Comparison of ENCODE assay signal across 7 cellular contexts in genomic region chr22:39244073-39244495, GRCh38. TPM values are rescaled to one million over a fixed set of nuclear protein-coding genes. Genes with fewer than 3 reads are reported as not detected.
DNase-seq lines count a peak whose midpoint lies in the region; ATAC-seq and TF ChIP-seq lines count a peak whose summit lies in the region.

No MANE protein-coding gene starts in this region.

- H3K27ac ChIP-seq in HCT116 (ENCODE audit: low read depth, low read length) (peak overlapping the region; percentile 94), hepatocyte (peak overlapping the region; percentile 88), skin epidermis (peak overlapping the region; percentile 8 to 92 (median 79))

- H3K9me2 ChIP-seq in HCT116 (ENCODE audit: insufficient read depth): no peaks in the 10 kb centered on the region
- no peaks in the 10 kb centered on the region for H3K9me2 ChIP-seq in hepatocyte (replicated peaks; ENCODE audit: insufficient read depth)

- H3K27me3 Mint-ChIP-seq in activated CD4-positive, alpha-beta memory T cell treated with anti-CD3 and anti-CD28 coated beads for 36 hours: peaks cover 9% of the 10 kb centered on the region

- H3K4me3 Mint-ChIP-seq in activated CD4-positive, alpha-beta memory T cell treated with anti-CD3 and anti-CD28 coated beads for 36 hours: peak overlapping the region; percentile 75

- POLR2A ChIA-PET in HCT116 (lab: Charles Lee): interaction anchor here (1.0 to 2.0 kb wide), 8 partner anchors 9 to 75 kb away, joined by 3 to 14 read pairs (median 8); partner anchors contain the start of gene RPL3
- POLR2A ChIA-PET in activated CD4-positive, alpha-beta memory T cell treated with anti-CD3 and anti-CD28 coated beads for 36 hours (lab: Charles Lee): interaction anchor here (1.8 kb wide), 1 partner anchor 75 kb away, joined by 5 read pairs; the partner anchor contains the start of gene RPL3

- H2AFZ ChIP-seq in HCT116 (ENCODE audit: low read depth, low read length, poor library complexity, severe bottlenecking) (no peak overlapping the region), hepatocyte (no peak overlapping the region)

- peaks cover 5% of the 10 kb centered on the region for H3K36me3 Mint-ChIP-seq in activated CD4-positive, alpha-beta memory T cell treated with anti-CD3 and anti-CD28 coated beads for 36 hours

- H3K79me2 ChIP-seq in HCT116 (ENCODE audit: insufficient read depth, low read length): peaks cover 31% of the 10 kb centered on the region; the same call in 1 of the 2 replicates
- H3K79me2 ChIP-seq in hepatocyte: no peaks in the 10 kb centered on the region

- peak; percentile 2 for TF ChIP-seq POLR2A in HCT116 (IDR thresholded peaks at IDR 0.05; ENCODE audit: borderline replicate concordance, extremely low read depth, insufficient read depth, insufficient read length)

- intact Hi-C loops in HCT116 (cut with micrococcal nuclease): loop anchor here (5.0 kb wide), 1 partner anchor 48 kb away; no protein-coding TSS in a partner anchor
- intact Hi-C loops in activated CD4-positive, alpha-beta memory T cell treated with anti-CD3 and anti-CD28 coated beads for 36 hours (cut with micrococcal nuclease): loop anchor here (10.0 kb wide), 1 partner anchor 281 kb away; the partner anchor contains the start of gene ATF4

- peaks cover 37% of the 10 kb centered on the region for H3K4me1 Mint-ChIP-seq in activated CD4-positive, alpha-beta memory T cell treated with anti-CD3 and anti-CD28 coated beads for 36 hours (ENCODE audit: low read depth)

- H4K20me1 ChIP-seq in HCT116 (ENCODE audit: insufficient read depth) (no peaks in the 10 kb centered on the region), hepatocyte (ENCODE audit: insufficient read depth, poor library complexity, severe bottlenecking) (no peaks in the 10 kb centered on the region)

- no peak for DNase-seq in HCT116 (ENCODE audit: low read depth, low spot score)
- DNase-seq in activated CD4-positive, alpha-beta memory T cell treated with anti-CD3 and anti-CD28 coated beads for 36 hours: no peak
- no peak for DNase-seq in hepatocyte (ENCODE audit: low spot score)
- DNase-seq in CD1c-positive myeloid dendritic cell (ENCODE audit: extremely low spot score): no peak

- CTCF ChIA-PET in HCT116 (lab: Charles Lee): interaction anchor here (1.1 to 1.4 kb wide), 3 partner anchors 28 to 67 kb away, joined by 3 to 4 read pairs (median 3); no protein-coding TSS in a partner anchor
- CTCF ChIA-PET in activated CD4-positive, alpha-beta memory T cell treated with anti-CD3 and anti-CD28 coated beads for 36 hours (lab: Charles Lee): no interaction called here

- TF ChIP-seq CTCF in HCT116 (IDR thresholded peaks at IDR 0.05 in 2 of 3, conservative IDR thresholded peaks at IDR 0.05 in 1 of 3; ENCODE audit: borderline replicate concordance in 1 of 3, insufficient read depth in 1 of 3, low read depth in 2 of 3, low read length in 2 of 3) (no peak; a peak in 1 of 6 replicates), hepatocyte (IDR thresholded peaks at IDR 0.05; ENCODE audit: poor library complexity) (no peak)

- peak overlapping the region; percentile 80 to 96 for H3K4me3 ChIP-seq in HCT116 (replicated peaks in 1 of 2; ENCODE audit: low read depth in 1 of 2, low read length in 2 of 2)
- H3K4me3 ChIP-seq in hepatocyte: peak overlapping the region; percentile 36
- peak overlapping the region; percentile 38 to 64 (median 56) for H3K4me3 ChIP-seq in skin epidermis

- peak overlapping the region; percentile 98 for H3K4me2 ChIP-seq in HCT116 (ENCODE audit: low read length)
- peak overlapping the region; percentile 98 for H3K4me2 ChIP-seq in hepatocyte

- peaks cover 32 to 54% of the 10 kb centered on the region in 2 experiments for H3K4me1 ChIP-seq in HCT116 (ENCODE audit: control insufficient read depth in 1 of 2, insufficient read depth in 2 of 2, low read length in 2 of 2)
- H3K4me1 ChIP-seq in hepatocyte (ENCODE audit: insufficient read depth): peaks cover 30% of the 10 kb centered on the region

- ATAC-seq in HCT116: no peak
- no peak for ATAC-seq in HG03460 (IDR thresholded peaks at IDR 0.05; ENCODE audit: unreplicated experiment)
- ATAC-seq in GM19324 (IDR thresholded peaks at IDR 0.05; ENCODE audit: low FRiP score, unreplicated experiment): no peak

- H3K9me3 ChIP-seq in HCT116 (ENCODE audit: control insufficient read depth in 1 of 2, insufficient read depth in 1 of 2, low read depth in 1 of 2, low read length in 2 of 2) (no peaks in the 10 kb centered on the region), hepatocyte (ENCODE audit: low read depth) (no peaks in the 10 kb centered on the region)

- no peaks in the 10 kb centered on the region for H3K9me3 Mint-ChIP-seq in activated CD4-positive, alpha-beta memory T cell treated with anti-CD3 and anti-CD28 coated beads for 36 hours

- no TSS peak for BruUV-seq in HCT116 (replicated peaks; lab: Mats Ljungman, UMichigan)

- RAD21 ChIA-PET in HCT116 (lab: Charles Lee; ENCODE audit: low non-redundant PET in 1 of 2, low total read pairs in 2 of 2, uncharacterized antibody in 2 of 2, unreplicated experiment in 2 of 2): no interaction called here

- H3K27me3 ChIP-seq in HCT116 (ENCODE audit: insufficient read depth, low read length) (no peaks in the 10 kb centered on the region), hepatocyte (peaks cover 14% of the 10 kb centered on the region)

- H3K27ac Mint-ChIP-seq in activated CD4-positive, alpha-beta memory T cell treated with anti-CD3 and anti-CD28 coated beads for 36 hours: no peak overlapping the region

- H3K9ac ChIP-seq in HCT116 (ENCODE audit: low read length): peak overlapping the region; percentile 89

- 0% methylated on average over 8 of the region's 39 CpGs for WGBS in hepatocyte (ENCODE audit: low lambda C conversion rate, missing lambda C conversion rate)

- no peak for TF ChIP-seq RAD21 in HCT116 (IDR thresholded peaks at IDR 0.05; ENCODE audit: low read depth)

- H3K36me3 ChIP-seq in HCT116 (ENCODE audit: control insufficient read depth in 1 of 2, insufficient read depth in 2 of 2, low read length in 2 of 2) (no peaks in the 10 kb centered on the region), hepatocyte (replicated peaks; ENCODE audit: insufficient read depth, low read depth) (no peaks in the 10 kb centered on the region)

TF ChIP-seq in HCT116, 20 proteins besides CTCF, POLR2A, EP300 and RAD21:
- TF ChIP-seq ZFX (IDR thresholded peaks at IDR 0.05): 0 out of 2 replicates have a peak, but pooled peaks have one; percentile 13
- no peak for TF ChIP-seq REST (IDR thresholded peaks at IDR 0.05; ENCODE audit: low read depth)

RNA-seq across cellular contexts. Expression of gene PDGFB, which starts 0.7 kb away (rescaled TPM):
- total RNA-seq in HCT116 (2021; ENCODE audit: unreplicated experiment): 13.1 TPM
- 15.7 and 16.0 TPM in 2 replicates for polyA plus RNA-seq in HCT116 (2012)
- 10 to 100 TPM; 11.7 to 13.3 TPM for total RNA-seq in activated CD4-positive, alpha-beta memory T cell treated with anti-CD3 and anti-CD28 coated beads for 36 hours
- 3.9 and 4.3 TPM in 2 replicates for total RNA-seq in hepatocyte
- polyA plus RNA-seq in hepatocyte: 2.5 and 4.1 TPM in 2 replicates

Comparison
In these comparisons a context has a peak if more than half of its experiments do, and no peak if none do; other contexts are left out.
1. H3K4me3 ChIP-seq: peak in every context shown above with its lines; median percentile 88 in HCT116; 56 in skin epidermis; 36 in hepatocyte.